ENCODE assay signal across 26 cellular contexts in genomic region chr2:153004627-153005026, GRCh38.
DNase-seq lines count a peak whose midpoint lies in the region; ATAC-seq, FAIRE-seq and TF ChIP-seq lines count a peak whose summit lies in the region.
"Had no signal": no experiment of that assay in that cellular context is flagged by ENCODE, and none has a peak within 500 bp of the region (broad histone marks: within the 10 kb centered on the region; RNA-seq: fewer than 3 reads in every experiment).

No MANE protein-coding gene starts in this region.

- intact Hi-C loops in stomach (cut with DNase I; ENCODE audit: low total_unique reads): no loop called here
- intact Hi-C loops in HepG2 (cut with micrococcal nuclease; ENCODE audit: unreplicated experiment): no loop called here

- TF ChIP-seq RAD21 in HepG2 (CRISPR knock-in tag; IDR thresholded peaks at IDR 0.05): no peak

- BruUV-seq in HepG2 (replicated peaks; lab: Mats Ljungman, UMichigan): no TSS peak

- no peak overlapping the region for H2AFZ ChIP-seq in HepG2 (ENCODE audit: low read length)
- H2AFZ ChIP-seq: GM23248 had no signal

- H3K79me2 ChIP-seq in HepG2 (ENCODE audit: insufficient read depth, low read length): no peaks in the 10 kb centered on the region

- no peaks in the 10 kb centered on the region for H3K4me1 ChIP-seq in stomach
- no peaks in the 10 kb centered on the region for H3K4me1 ChIP-seq in HepG2 (ENCODE audit: insufficient read depth, low read length)
- H3K4me1 ChIP-seq: ascending aorta, SJSA1, spleen, thyroid gland had no signal

- peak; percentile 88 for ATAC-seq in GM18870 (IDR thresholded peaks at IDR 0.05; ENCODE audit: unreplicated experiment)
- peak; percentile 39 for ATAC-seq in HG02798 (IDR thresholded peaks at IDR 0.05; ENCODE audit: poor library complexity, unreplicated experiment)
- peak; percentile 65 for ATAC-seq in HG03520 (IDR thresholded peaks at IDR 0.05; ENCODE audit: unreplicated experiment)
- no peak for ATAC-seq in HG03097 (IDR thresholded peaks at IDR 0.05; ENCODE audit: low FRiP score, unreplicated experiment)
- no peak for ATAC-seq in HepG2
- ATAC-seq: activated naive CD4-positive, alpha-beta T cell treated with anti-CD3 and anti-CD28 coated beads, Interleukin-2, amount 50 U/mL, for 72 hours; left cardiac atrium had no signal

- TF ChIP-seq EP300 in stomach (IDR thresholded peaks at IDR 0.05) (no peak), HepG2 (IDR thresholded peaks at IDR 0.05; ENCODE audit: low read depth in 2 of 2, low read length in 2 of 2) (no peak), HepG2 (CRISPR knock-in tag; IDR thresholded peaks at IDR 0.05; ENCODE audit: borderline replicate concordance) (no peak)

- in situ Hi-C loops in HepG2 (cut with HindIII; ENCODE audit: extremely low pct_ligation_motif_present, low pct_unique_long_range_greater_than_20kb): no loop called here

- FAIRE-seq in HepG2 (lab: Jason Lieb, UNC): no peak
- FAIRE-seq: RCC 7860 had no signal

- POLR2A ChIA-PET in HepG2 (lab: Yijun Ruan, JAX): no interaction called here

- no peak overlapping the region for H3K9ac ChIP-seq in HepG2 (ENCODE audit: insufficient read depth, low read depth, low read length)
- H3K9ac ChIP-seq: GM23248 had no signal

- no peaks in the 10 kb centered on the region for H3K27me3 ChIP-seq in stomach
- no peaks in the 10 kb centered on the region for H3K27me3 ChIP-seq in HepG2 (ENCODE audit: control insufficient read depth in 1 of 2, insufficient read depth in 2 of 2, low read length in 2 of 2)
- H3K27me3 ChIP-seq: ascending aorta, SJSA1, spleen, thyroid gland had no signal

- no peak for TF ChIP-seq CTCF in stomach (IDR thresholded peaks at IDR 0.05)
- no peak for TF ChIP-seq CTCF in HepG2 (CRISPR knock-in tag; IDR thresholded peaks at IDR 0.05)
- TF ChIP-seq CTCF in coronary artery (IDR thresholded peaks at IDR 0.05): no peak

- H3K27ac ChIP-seq in stomach (no peak overlapping the region), HepG2 (ENCODE audit: extremely low read length, insufficient read depth, low read length) (no peak overlapping the region), coronary artery (no peak overlapping the region)
- H3K27ac ChIP-seq: ascending aorta, GM23248, HL-60, SJSA1, spleen, thyroid gland had no signal

- 75 to 86% (median 83%) methylated on average over 3 of the region's 3 CpGs for WGBS in stomach, 5 donors
- WGBS in HepG2 (ENCODE audit: low lambda C conversion rate): 38% methylated on average over 3 of the region's 3 CpGs

- H3K4me2 ChIP-seq in HepG2 (ENCODE audit: low read depth, low read length): no peak overlapping the region

- CTCF ChIA-PET in HepG2 (lab: Yijun Ruan, JAX; ENCODE audit: low intra/inter-chr PET ratio, low total read pairs): no interaction called here

- H3K36me3 ChIP-seq in stomach (no peaks in the 10 kb centered on the region), HepG2 (replicated peaks in 1 of 2; ENCODE audit: control insufficient read depth in 1 of 2, insufficient read depth in 2 of 2, low read length in 2 of 2) (no peaks in the 10 kb centered on the region)
- H3K36me3 ChIP-seq: ascending aorta, SJSA1, spleen, thyroid gland had no signal

- H3K4me3 ChIP-seq in stomach (no peak overlapping the region), HepG2 (replicated peaks in 1 of 3; ENCODE audit: insufficient read depth in 1 of 3, low read depth in 2 of 3, low read length in 3 of 3) (no peak overlapping the region), coronary artery (no peak overlapping the region)
- H3K4me3 ChIP-seq: ascending aorta, GM23248, SJSA1, spleen, thyroid gland had no signal

- TF ChIP-seq POLR2A in stomach (IDR thresholded peaks at IDR 0.05): no peak
- no peak for TF ChIP-seq POLR2A in HepG2 (IDR thresholded peaks at IDR 0.05; ENCODE audit: insufficient read depth in 1 of 2, low read depth in 2 of 2, low read length in 2 of 2)

- DNase-seq in stomach (no peak), HepG2 (ENCODE audit: low spot score) (no peak), coronary artery (ENCODE audit: low spot score) (no peak)
- DNase-seq: activated CD4-positive, alpha-beta T cell treated with anti-CD3 and anti-CD28 coated beads for 4 hours; CD4-positive, alpha-beta memory T cell; dermis blood vessel endothelial cell; DMS 273 treated with DMSO at 0.1 percent for 48 hours; GM23248; left cardiac atrium; mesenchymal stem cell; naive B cell; NCI-H1092 treated with DMSO at 0.1 percent for 48 hours; NCI-H524 treated with DMSO at 0.1 percent for 48 hours; spleen; stimulated activated CD4-positive, alpha-beta T cell treated with anti-CD3 and anti-CD28 coated beads, Interleukin-4, amount 100 ng/mL, for 1 hour; stimulated activated naive CD4-positive, alpha-beta T cell treated with Interleukin-2 at 50 U/mL for 16 hours; thyroid gland had no signal

- H4K20me1 ChIP-seq in HepG2 (ENCODE audit: insufficient read depth, low read length): no peaks in the 10 kb centered on the region

- no peaks in the 10 kb centered on the region for H3K9me3 ChIP-seq in stomach
- H3K9me3 ChIP-seq in HepG2 (ENCODE audit: low read length): no peaks in the 10 kb centered on the region
- H3K9me3 ChIP-seq: ascending aorta, SJSA1, spleen, thyroid gland had no signal

TF ChIP-seq in HepG2, 621 proteins besides CTCF, POLR2A, EP300 and RAD21:
- TF ChIP-seq SRSF4 (IDR thresholded peaks at IDR 0.05; ENCODE audit: low read depth, low read length, poor library complexity, severe bottlenecking) (no peak), ZNF282 (IDR thresholded peaks at IDR 0.05; ENCODE audit: partially characterized antibody) (no peak), ZNF605 (CRISPR knock-in tag; IDR thresholded peaks at IDR 0.05) (no peak), ZNF639 (CRISPR knock-in tag; conservative IDR thresholded peaks at IDR 0.05) (no peak), RBM22 (optimal IDR thresholded peaks at IDR 0.05; ENCODE audit: low read length) (no peak), NFRKB (IDR thresholded peaks at IDR 0.05) (no peak), ZNF24 (IDR thresholded peaks at IDR 0.05) (no peak), PAX8 (CRISPR knock-in tag; IDR thresholded peaks at IDR 0.05; ENCODE audit: borderline replicate concordance) (no peak), ZFP37 (CRISPR knock-in tag; IDR thresholded peaks at IDR 0.05; ENCODE audit: borderline replicate concordance) (no peak), JUNB (CRISPR knock-in tag; IDR thresholded peaks at IDR 0.05; ENCODE audit: borderline replicate concordance) (no peak), ZNF317 (CRISPR knock-in tag; IDR thresholded peaks at IDR 0.05) (no peak), BRD4 (CRISPR knock-in tag; IDR thresholded peaks at IDR 0.05) (no peak), ATF7-NPFF (CRISPR knock-in tag; IDR thresholded peaks at IDR 0.05; ENCODE audit: low read depth) (no peak)

Comparison
In these comparisons a context has a peak if more than half of its experiments do, and no peak if none do; other contexts are left out.
1. ATAC-seq: peak in GM18870 (single experiment), HG02798 (single experiment) and HG03520 (single experiment); none in HG03097 (single experiment) and HepG2 (single experiment).